In genomic region chr1:17236779-17237601, GRCh38 we compare ENCODE assay signal across 8 cellular contexts. TPM values are rescaled to one million over a fixed set of nuclear protein-coding genes. Genes with fewer than 3 reads are reported as not detected.
DNase-seq lines count a peak whose midpoint lies in the region; ATAC-seq and TF ChIP-seq lines count a peak whose summit lies in the region.

No MANE protein-coding gene starts in this region.

- TF ChIP-seq CTCF in Loucy (conservative IDR thresholded peaks at IDR 0.05; ENCODE audit: low read length) (peak; percentile 88), gastroesophageal sphincter (IDR thresholded peaks at IDR 0.05) (peak in 3 of 4 experiments; percentile 85 to 88 (median 86)), ovary (IDR thresholded peaks at IDR 0.05) (peak; percentile 76 to 80 (median 78)), tibial nerve (IDR thresholded peaks at IDR 0.05) (peak; percentile 74 to 95 (median 82))

- no peaks in the 10 kb centered on the region for H3K79me2 ChIP-seq in Loucy (ENCODE audit: insufficient read depth, low read length)

- no peaks in the 10 kb centered on the region for H3K27me3 ChIP-seq in Loucy (ENCODE audit: insufficient read depth, low read length, poor library complexity, severe bottlenecking)
- H3K27me3 ChIP-seq in SJSA1 (replicated peaks), result no peaks in the 10 kb centered on the region
- peaks cover 47% of the 10 kb centered on the region for H3K27me3 ChIP-seq in gastroesophageal sphincter
- no peaks in the 10 kb centered on the region for H3K27me3 ChIP-seq in ovary
- peaks cover 0 to 19% of the 10 kb centered on the region in 2 donors for H3K27me3 ChIP-seq in tibial nerve

- H3K4me2 ChIP-seq in Loucy (ENCODE audit: low read depth, low read length, poor library complexity, severe bottlenecking), result no peak overlapping the region

- H3K27ac ChIP-seq in SJSA1, result peak overlapping the region; percentile 22
- no peak overlapping the region for H3K27ac ChIP-seq in gastroesophageal sphincter
- H3K27ac ChIP-seq in ovary, result no peak overlapping the region
- no peak overlapping the region for H3K27ac ChIP-seq in tibial nerve

- no peaks in the 10 kb centered on the region for H3F3A ChIP-seq in Loucy (ENCODE audit: low read depth)

- intact Hi-C loops in ovary (cut with DNase I), result loop anchor here (2.0 to 10.0 kb wide), 8 partner anchors 105 to 282 kb away; no protein-coding TSS in a partner anchor

- peaks cover 19% of the 10 kb centered on the region for H3K4me1 ChIP-seq in Loucy (ENCODE audit: insufficient read depth, low read length, poor library complexity, severe bottlenecking)
- peaks cover 59% of the 10 kb centered on the region for H3K4me1 ChIP-seq in SJSA1 (replicated peaks)
- H3K4me1 ChIP-seq in gastroesophageal sphincter, result no peaks in the 10 kb centered on the region
- H3K4me1 ChIP-seq in ovary (ENCODE audit: insufficient read depth), result no peaks in the 10 kb centered on the region
- peaks cover 0 to 4% (median 0%) of the 10 kb centered on the region in 4 donors for H3K4me1 ChIP-seq in tibial nerve

- TF ChIP-seq POLR2A in gastroesophageal sphincter (IDR thresholded peaks at IDR 0.05) (no peak), ovary (IDR thresholded peaks at IDR 0.05) (no peak), tibial nerve (IDR thresholded peaks at IDR 0.05) (no peak)

- H3K9me3 ChIP-seq in Loucy (ENCODE audit: insufficient read depth, low read depth, low read length) (no peaks in the 10 kb centered on the region), SJSA1 (replicated peaks) (no peaks in the 10 kb centered on the region; the same call in 1 of the 2 replicates), gastroesophageal sphincter (no peaks in the 10 kb centered on the region), ovary (no peaks in the 10 kb centered on the region), tibial nerve (no peaks in the 10 kb centered on the region)

- TF ChIP-seq EP300 in gastroesophageal sphincter (IDR thresholded peaks at IDR 0.05) (no peak), ovary (IDR thresholded peaks at IDR 0.05) (no peak), tibial nerve (IDR thresholded peaks at IDR 0.05) (no peak)

- no peaks in the 10 kb centered on the region for H3K36me3 ChIP-seq in Loucy (ENCODE audit: insufficient read depth, low read length)
- H3K36me3 ChIP-seq in SJSA1, result no peaks in the 10 kb centered on the region
- no peaks in the 10 kb centered on the region for H3K36me3 ChIP-seq in gastroesophageal sphincter
- no peaks in the 10 kb centered on the region for H3K36me3 ChIP-seq in ovary
- H3K36me3 ChIP-seq in tibial nerve, result no peaks in the 10 kb centered on the region

- ATAC-seq in gastroesophageal sphincter, result peak; percentile 76
- no peak for ATAC-seq in HG03025 (IDR thresholded peaks at IDR 0.05; ENCODE audit: low FRiP score, unreplicated experiment)

- no peaks in the 10 kb centered on the region for H3K9me2 ChIP-seq in Loucy (replicated peaks; ENCODE audit: low read depth, low read length)

- H4K20me1 ChIP-seq in Loucy (ENCODE audit: insufficient read depth, low read length, poor library complexity, severe bottlenecking), result no peaks in the 10 kb centered on the region

- 18% methylated on average over 7 to 12 of the region's 18 CpGs for WGBS in gastroesophageal sphincter (ENCODE audit: low coverage in 1 of 2), 2 donors
- WGBS in ovary, 3 donors, result 19 to 22% (median 20%) methylated on average over 14 to 18 of the region's 18 CpGs
- 19 to 32% methylated on average over 13 to 18 of the region's 18 CpGs for WGBS in tibial nerve, 2 donors

- H2AFZ ChIP-seq in Loucy (ENCODE audit: low read length), result no peak overlapping the region

- H3K9ac ChIP-seq in Loucy (ENCODE audit: low read depth, low read length, poor library complexity, severe bottlenecking), result no peak overlapping the region

- no peak overlapping the region for H3K4me3 ChIP-seq in Loucy (ENCODE audit: low read length, poor library complexity, severe bottlenecking)
- H3K4me3 ChIP-seq in SJSA1, result no peak overlapping the region
- no peak overlapping the region for H3K4me3 ChIP-seq in gastroesophageal sphincter
- H3K4me3 ChIP-seq in ovary, result no peak overlapping the region
- H3K4me3 ChIP-seq in tibial nerve, result no peak overlapping the region

- DNase-seq in Daoy (ENCODE audit: low read depth), result peak; percentile 91
- peak; percentile 87 to 91 for DNase-seq in SJSA1 (ENCODE audit: low read depth in 1 of 2, low spot score in 2 of 2)
- peak; percentile 81 for DNase-seq in activated gamma-delta T cell treated with anti-CD3 and anti-CD28 coated beads, Interleukin-2, amount 50 U/mL, for 16 hours (ENCODE audit: low read depth)
- DNase-seq in ovary, result peak; percentile 75 to 90 (median 86)
- peak; percentile 76 to 92 for DNase-seq in tibial nerve (ENCODE audit: low spot score in 2 of 2)

RNA-seq across cellular contexts. Expression of gene PADI3, which starts 11.9 kb away (rescaled TPM):
- total RNA-seq in Daoy (2014; rRNA removed; shearing (Covaris generic)), result 0.09 and 1.5 TPM in 2 replicates
- total RNA-seq in SJSA1 (2014; rRNA removed; shearing (Covaris generic)), result 1.0 and 3.6 TPM in 2 replicates
- total RNA-seq in gastroesophageal sphincter (under 1 TPM in 2 of 4 donors, not detected in 2; 0.20 to 0.31 TPM), ovary (not detected), tibial nerve (not detected)
- not detected for polyA plus RNA-seq in ovary

RNA-seq across cellular contexts. Expression of gene PADI1, which starts 32.1 kb away (rescaled TPM):
- total RNA-seq in Daoy (2014; rRNA removed; shearing (Covaris generic)), result 2.5 TPM in 1 of 2 replicates, not detected in the other
- total RNA-seq in SJSA1 (2014; rRNA removed; shearing (Covaris generic)), result 0.34 and 1.5 TPM in 2 replicates
- total RNA-seq in gastroesophageal sphincter (1 to 10 TPM in 2 of 4 donors, under 1 TPM in 1, not detected in 1; 0.27 to 2.5 (median 2.3) TPM), ovary (under 1 TPM in 1 of 7 donors, not detected in 6; 0.07 TPM), tibial nerve (not detected)
- not detected for polyA plus RNA-seq in ovary
